ENCODE assay signal across 8 cellular contexts in the genomic region with DNA sequence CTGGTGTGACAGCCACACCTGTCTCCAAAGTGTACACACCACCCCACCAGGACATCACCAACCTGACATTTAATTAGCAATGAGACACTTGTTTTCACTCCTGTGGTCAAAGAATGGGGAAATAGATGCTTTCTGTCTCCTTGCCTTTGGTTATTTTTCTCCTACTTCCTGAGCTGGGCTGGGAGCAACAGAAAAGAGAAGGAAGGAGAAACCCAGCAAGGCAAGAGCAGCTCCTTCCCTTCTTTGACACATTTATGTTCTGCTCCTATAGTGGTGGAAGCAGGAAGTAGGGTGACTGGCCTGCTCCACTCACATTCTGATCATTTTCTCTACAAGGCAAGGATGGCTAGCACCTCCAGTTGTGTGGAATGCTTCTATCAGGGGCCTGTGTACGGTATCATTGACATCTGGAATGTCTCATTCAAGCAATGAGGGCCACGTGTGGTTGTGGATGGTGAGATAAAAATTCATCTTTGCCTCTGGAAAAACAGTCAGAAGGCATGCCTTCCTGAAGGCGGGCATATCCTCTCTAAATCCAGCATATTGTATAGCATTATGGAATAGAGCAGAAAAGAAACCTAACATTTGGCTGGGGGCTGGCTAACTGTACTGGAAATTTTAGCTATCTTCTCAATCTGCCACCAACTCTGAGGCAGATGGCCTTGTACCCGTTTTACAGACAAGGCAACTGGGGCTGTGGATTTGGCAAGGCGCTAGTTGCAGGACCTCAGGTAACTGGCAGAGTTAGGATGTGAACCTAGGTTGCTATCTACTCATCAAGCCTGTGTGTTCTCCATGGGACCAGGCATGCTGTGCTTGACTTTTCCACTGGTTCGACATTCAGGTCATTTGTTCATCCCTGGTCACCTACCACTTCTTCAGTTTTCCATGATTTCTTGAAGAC. TPM values are rescaled to one million over a fixed set of nuclear protein-coding genes. Genes with fewer than 3 reads are reported as not detected.
DNase-seq lines count a peak whose midpoint lies in the region; ATAC-seq and TF ChIP-seq lines count a peak whose summit lies in the region.

No MANE protein-coding gene starts in this region.

- H3K4me3 ChIP-seq in AG04450 (ENCODE audit: low read depth, low read length) (no peak overlapping the region), adrenal gland (no peak overlapping the region), mucosa of rectum (ENCODE audit: low read length in 2 of 2) (peak overlapping the region; percentile 0 to 53)

- H3K27me3 ChIP-seq in AG04450 (ENCODE audit: control insufficient read depth, insufficient read depth, low read length), result no peaks in the 10 kb centered on the region
- H3K27me3 ChIP-seq in adrenal gland, result no peaks in the 10 kb centered on the region
- no peaks in the 10 kb centered on the region for H3K27me3 ChIP-seq in mucosa of rectum (ENCODE audit: control insufficient read depth in 2 of 2, insufficient read depth in 2 of 2, low read length in 2 of 2)

- no peak for TF ChIP-seq POLR2A in adrenal gland (IDR thresholded peaks at IDR 0.05)

- CTCF ChIA-PET in AG04450 (lab: Charles Lee) (interaction anchor here (0.5 kb wide), 1 partner anchor 14 kb away, joined by 4 read pairs; no protein-coding TSS in a partner anchor), HEK293T (lab: Yijun Ruan, JAX) (no interaction called here)

- 87 to 93% (median 90%) methylated on average over 6 of the region's 6 CpGs for WGBS in adrenal gland, 4 donors

- H3K9ac ChIP-seq in mucosa of rectum (ENCODE audit: low read depth in 1 of 2, low read length in 2 of 2), result peak overlapping the region; percentile 65 to 89

- no peak for ATAC-seq in activated CD4-positive, CD25-positive, alpha-beta regulatory T cell treated with anti-CD3 and anti-CD28 coated beads, Interleukin-2, amount 50 U/mL, for 24 hours
- ATAC-seq in GM21619 (IDR thresholded peaks at IDR 0.05; ENCODE audit: unreplicated experiment) (no peak), HG03159 (IDR thresholded peaks at IDR 0.05; ENCODE audit: unreplicated experiment) (no peak)

- H3K27ac ChIP-seq in AG04450 (ENCODE audit: low read depth, low read length), result peak overlapping the region; percentile 98
- H3K27ac ChIP-seq in adrenal gland, result peak overlapping the region; percentile 61 to 92 (median 82)
- peak overlapping the region; percentile 94 to 98 for H3K27ac ChIP-seq in mucosa of rectum (ENCODE audit: low read depth in 2 of 2, low read length in 2 of 2)

- POLR2A ChIA-PET in AG04450 (lab: Yijun Ruan, JAX) (interaction anchor here (1.0 to 1.4 kb wide), 2 partner anchors 18 to 33 kb away, joined by 3 to 4 read pairs; no protein-coding TSS in a partner anchor), HEK293T (lab: Yijun Ruan, JAX) (interaction anchor here (2.3 kb wide), 1 partner anchor 10 kb away, joined by 10 read pairs; no protein-coding TSS in a partner anchor)

- no peak for DNase-seq in AG04450 (ENCODE audit: low read depth, low spot score)
- peak; percentile 83 to 84 for DNase-seq in Kasumi-1 (lab: John Stamatoyannopoulos, UW)
- DNase-seq in adrenal gland, result no peak
- DNase-seq in HEK293T (ENCODE audit: extremely low spot score), result no peak

- H3K36me3 ChIP-seq in adrenal gland (replicated peaks in 1 of 2), result no peaks in the 10 kb centered on the region
- no peaks in the 10 kb centered on the region for H3K36me3 ChIP-seq in mucosa of rectum (ENCODE audit: control insufficient read depth in 2 of 2, insufficient read depth in 2 of 2, low read length in 2 of 2)

- intact Hi-C loops in adrenal gland (cut with DNase I), result loop anchor here in 1 of 2 donors (5.0 kb wide), 1 partner anchor 33 kb away; no protein-coding TSS in a partner anchor

- TF ChIP-seq CTCF in AG04450 (IDR thresholded peaks at IDR 0.05; ENCODE audit: low read depth, low read length) (no peak), adrenal gland (IDR thresholded peaks at IDR 0.05) (no peak)

- peaks cover 9% of the 10 kb centered on the region for H3K9me3 ChIP-seq in AG04450 (ENCODE audit: control insufficient read depth, insufficient read depth, low read length)
- no peaks in the 10 kb centered on the region for H3K9me3 ChIP-seq in adrenal gland (replicated peaks in 1 of 3)
- H3K9me3 ChIP-seq in mucosa of rectum (ENCODE audit: control insufficient read depth in 2 of 2, low read length in 2 of 2), result peaks cover 0 to 3% of the 10 kb centered on the region in 2 donors

- H3K4me1 ChIP-seq in adrenal gland (replicated peaks in 1 of 2), result peaks cover 28 to 67% of the 10 kb centered on the region in 2 donors
- peaks cover 48 to 70% of the 10 kb centered on the region in 2 donors for H3K4me1 ChIP-seq in mucosa of rectum (ENCODE audit: control insufficient read depth in 2 of 2, insufficient read depth in 2 of 2, low read length in 2 of 2)

TF ChIP-seq in HEK293T, 16 proteins besides CTCF, POLR2A, EP300 and RAD21:
- no peak for TF ChIP-seq SUZ12 (IDR thresholded peaks at IDR 0.05)
- TF ChIP-seq ARNT (IDR thresholded peaks at IDR 0.05), result no peak
- no peak for TF ChIP-seq BHLHE40 (IDR thresholded peaks at IDR 0.05; ENCODE audit: borderline replicate concordance)
- TF ChIP-seq, protein P1, sequence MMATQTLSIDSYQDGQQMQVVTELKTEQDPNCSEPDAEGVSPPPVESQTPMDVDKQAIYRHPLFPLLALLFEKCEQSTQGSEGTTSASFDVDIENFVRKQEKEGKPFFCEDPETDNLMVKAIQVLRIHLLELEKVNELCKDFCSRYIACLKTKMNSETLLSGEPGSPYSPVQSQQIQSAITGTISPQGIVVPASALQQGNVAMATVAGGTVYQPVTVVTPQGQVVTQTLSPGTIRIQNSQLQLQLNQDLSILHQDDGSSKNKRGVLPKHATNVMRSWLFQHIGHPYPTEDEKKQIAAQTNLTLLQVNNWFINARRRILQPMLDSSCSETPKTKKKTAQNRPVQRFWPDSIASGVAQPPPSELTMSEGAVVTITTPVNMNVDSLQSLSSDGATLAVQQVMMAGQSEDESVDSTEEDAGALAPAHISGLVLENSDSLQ (IDR thresholded peaks at IDR 0.05), result no peak
- no peak for TF ChIP-seq TARDBP (IDR thresholded peaks at IDR 0.05)
- no peak for TF ChIP-seq FOXK2 (IDR thresholded peaks at IDR 0.05)
- no peak for TF ChIP-seq ELF4 (IDR thresholded peaks at IDR 0.05)
- TF ChIP-seq NFRKB (IDR thresholded peaks at IDR 0.05), result no peak
- no peak for TF ChIP-seq ZNF384 (IDR thresholded peaks at IDR 0.05)
- no peak for TF ChIP-seq L3MBTL2 (conservative IDR thresholded peaks at IDR 0.05)
- no peak for TF ChIP-seq SP1 (IDR thresholded peaks at IDR 0.05)
- TF ChIP-seq FOXM1 (IDR thresholded peaks at IDR 0.05; ENCODE audit: borderline replicate concordance), result no peak
- TF ChIP-seq CTBP1 (IDR thresholded peaks at IDR 0.05; ENCODE audit: borderline replicate concordance), result no peak
- TF ChIP-seq FOXA1 (IDR thresholded peaks at IDR 0.05), result no peak
- TF ChIP-seq LEF1 (IDR thresholded peaks at IDR 0.05; ENCODE audit: borderline replicate concordance), result no peak
- TF ChIP-seq HDGF (IDR thresholded peaks at IDR 0.05; ENCODE audit: borderline replicate concordance), result no peak

RNA-seq across cellular contexts. Expression of a gene that starts 24.7 kb away (rescaled TPM):
- 303 and 383 TPM in 2 replicates for polyA plus RNA-seq in AG04450 (2011; rRNA removed)
- 113 and 122 TPM in 2 replicates for polyA minus RNA-seq in AG04450 (2011; rRNA and poly(A)+ RNA removed)
- 100 to 1,000 TPM in 5 of 8 donors, 10 to 100 TPM in 3; 44.3 to 248 (median 120) TPM for total RNA-seq in adrenal gland
- 100 to 1,000 TPM in 2 of 3 donors, 10 to 100 TPM in 1; 46.6 to 241 (median 174) TPM for polyA plus RNA-seq in adrenal gland

RNA-seq across cellular contexts. Expression of a gene that starts 52.9 kb away (rescaled TPM):
- polyA plus RNA-seq in AG04450 (2011; rRNA removed) (65.3 and 86.7 TPM in 2 replicates), adrenal gland (100 to 1,000 TPM in 1 of 3 donors, 10 to 100 TPM in 2; 23.2 to 114 (median 25.0) TPM)
- polyA minus RNA-seq in AG04450 (2011; rRNA and poly(A)+ RNA removed), result 210 and 277 TPM in 2 replicates
- total RNA-seq in adrenal gland, result 100 to 1,000 TPM in 2 of 8 donors, 10 to 100 TPM in 6; 44.5 to 132 (median 85.2) TPM

Comparison
In these comparisons a context has a peak if more than half of its experiments do, and no peak if none do; other contexts are left out.
1. DNase-seq: peak in Kasumi-1 (2 of 2); none in AG04450 (single experiment), adrenal gland (0 of 7) and HEK293T (single experiment).
2. H3K4me3 ChIP-seq: peak in mucosa of rectum (2 of 2); none in AG04450 (single experiment) and adrenal gland (0 of 4).
3. Peak in every context shown above with its lines, with median percentiles within 50 percentile points of each other: H3K27ac ChIP-seq.